ENCODE assay signal across 24 cellular contexts in genomic region chr19:37197768-37198167, GRCh38.
"Had no signal": no experiment of that assay in that cellular context is flagged by ENCODE, and none has a peak within 500 bp of the region (broad histone marks: within the 10 kb centered on the region; RNA-seq: fewer than 3 reads in every experiment).

No MANE protein-coding gene starts in this region.

- H3K4me1 ChIP-seq: colonic mucosa, esophagus squamous epithelium, gastrocnemius medialis, heart right ventricle, left lung, lower lobe of right lung had no signal

- H3K27me3 ChIP-seq: colonic mucosa, esophagus squamous epithelium, gastrocnemius medialis, heart right ventricle, left lung had no signal

- FAIRE-seq: endometrium, endothelial cell of umbilical vein, islet of Langerhans, keratinocyte had no signal

- H3K4me3 ChIP-seq: colonic mucosa, esophagus squamous epithelium, gastrocnemius medialis, heart right ventricle, left lung, lower lobe of right lung, mucosa of descending colon had no signal

- ATAC-seq: effector memory CD8-positive, alpha-beta T cell; gastrocnemius medialis; heart right ventricle; left cardiac atrium; left lung; left ventricle myocardium superior; lower lobe of right lung; mucosa of descending colon had no signal

- H3K27ac ChIP-seq: colonic mucosa, esophagus squamous epithelium, gastrocnemius medialis, heart right ventricle, left lung, lower lobe of right lung had no signal

- DNase-seq: colonic mucosa; cortex of kidney; effector CD8-positive, alpha-beta T cell; effector memory CD8-positive, alpha-beta T cell; endodermal cell; esophagus squamous epithelium; foreskin fibroblast; foreskin melanocyte; gastrocnemius medialis; glutamatergic neuron; head of caudate nucleus; heart right ventricle; hippocampal formation; left cardiac atrium; left lung; left ventricle myocardium superior; lower lobe of right lung; mesenchymal stem cell; mucosa of descending colon; naive B cell had no signal

- H3K9me3 ChIP-seq: colonic mucosa, gastrocnemius medialis had no signal
